In genomic region chr20:31547017-31547675, GRCh38 we compare ENCODE assay signal across 1 cellular context.
A peak's percentile ranks its signal among the peaks of the same experiment; 100 is the strongest.
TF ChIP-seq lines count a peak whose summit lies in the region.

No MANE protein-coding gene starts in this region.

TF ChIP-seq in HepG2, 621 proteins besides CTCF, POLR2A, EP300 and RAD21 (continued from another document and continues in another):
- TF ChIP-seq RNF219 (CRISPR knock-in tag; IDR thresholded peaks at IDR 0.05), result no peak
- TF ChIP-seq SMAD3 (CRISPR knock-in tag; IDR thresholded peaks at IDR 0.05), result peak; percentile 90; the same call in 1 of the 2 replicates
- TF ChIP-seq ZNF746 (CRISPR knock-in tag; IDR thresholded peaks at IDR 0.05), result no peak
- peak; percentile 94 for TF ChIP-seq ZNF574 (CRISPR knock-in tag; IDR thresholded peaks at IDR 0.05)
- TF ChIP-seq HNRNPH1 (optimal IDR thresholded peaks at IDR 0.05; ENCODE audit: low read depth, low read length), result no peak
- no peak for TF ChIP-seq ZMYM2 (CRISPR knock-in tag; IDR thresholded peaks at IDR 0.05)
- TF ChIP-seq ZNF501 (CRISPR knock-in tag; IDR thresholded peaks at IDR 0.05), result peak; percentile 89
- TF ChIP-seq MLX (CRISPR knock-in tag; IDR thresholded peaks at IDR 0.05), result 0 out of 2 replicates have a peak, but pooled peaks have one; percentile 45
- no peak for TF ChIP-seq ZNF737 (CRISPR knock-in tag; IDR thresholded peaks at IDR 0.05; ENCODE audit: borderline replicate concordance)
- TF ChIP-seq KIAA2018 (CRISPR knock-in tag; IDR thresholded peaks at IDR 0.05; ENCODE audit: borderline replicate concordance), result no peak
- no peak for TF ChIP-seq SMYD3 (CRISPR knock-in tag; IDR thresholded peaks at IDR 0.05)
- TF ChIP-seq KDM4B (CRISPR knock-in tag; IDR thresholded peaks at IDR 0.05), result no peak
- peak; percentile 12; the same call in 1 of the 2 replicates for TF ChIP-seq ZNF749 (CRISPR knock-in tag; IDR thresholded peaks at IDR 0.05; ENCODE audit: borderline replicate concordance)
- no peak for TF ChIP-seq RXRB (CRISPR knock-in tag; IDR thresholded peaks at IDR 0.05; ENCODE audit: borderline replicate concordance)
- TF ChIP-seq MAFK (conservative IDR thresholded peaks at IDR 0.05 in 1 of 2, IDR thresholded peaks at IDR 0.05 in 1 of 2; ENCODE audit: low read length in 2 of 2), result no peak
- TF ChIP-seq ZNF766 (CRISPR knock-in tag; IDR thresholded peaks at IDR 0.05; ENCODE audit: borderline replicate concordance), result no peak
- TF ChIP-seq REPIN1 (CRISPR knock-in tag; IDR thresholded peaks at IDR 0.05; ENCODE audit: borderline replicate concordance, low read depth), result peak; percentile 58; the same call in 1 of the 2 replicates
- no peak for TF ChIP-seq SMAD9 (CRISPR knock-in tag; IDR thresholded peaks at IDR 0.05)
- TF ChIP-seq ZFYVE20 (CRISPR knock-in tag; IDR thresholded peaks at IDR 0.05; ENCODE audit: borderline replicate concordance, low read depth), result no peak
- TF ChIP-seq ZNF639 (CRISPR knock-in tag; conservative IDR thresholded peaks at IDR 0.05), result peak; percentile 67
- no peak for TF ChIP-seq ZNF720 (CRISPR knock-in tag; IDR thresholded peaks at IDR 0.05)
- no peak for TF ChIP-seq ZNF562 (CRISPR knock-in tag; IDR thresholded peaks at IDR 0.05; ENCODE audit: borderline replicate concordance)
- 0 out of 2 replicates have a peak, but pooled peaks have one; percentile 67 for TF ChIP-seq SMAD1 (CRISPR knock-in tag; IDR thresholded peaks at IDR 0.05; ENCODE audit: borderline replicate concordance, low read depth)
- peak; percentile 80; the same call in 1 of the 2 replicates for TF ChIP-seq ZNF761 (CRISPR knock-in tag; conservative IDR thresholded peaks at IDR 0.05)
- peak; percentile 76 for TF ChIP-seq ZNF160 (CRISPR knock-in tag; IDR thresholded peaks at IDR 0.05)
- TF ChIP-seq MEIS2 (CRISPR knock-in tag; IDR thresholded peaks at IDR 0.05), result peak; percentile 69
- 0 out of 2 replicates have a peak, but pooled peaks have one; percentile 14 for TF ChIP-seq MIER2 (CRISPR knock-in tag; IDR thresholded peaks at IDR 0.05)
- TF ChIP-seq ZNF564 (CRISPR knock-in tag; IDR thresholded peaks at IDR 0.05), result peak; percentile 61; the same call in 1 of the 2 replicates
- TF ChIP-seq PLSCR1 (CRISPR knock-in tag; IDR thresholded peaks at IDR 0.05; ENCODE audit: borderline replicate concordance), result no peak
- peak; percentile 63; the same call in 1 of the 2 replicates for TF ChIP-seq ZNF343 (CRISPR knock-in tag; IDR thresholded peaks at IDR 0.05)
- no peak for TF ChIP-seq EED (CRISPR knock-in tag; IDR thresholded peaks at IDR 0.05)
- TF ChIP-seq ZNF280D (CRISPR knock-in tag; IDR thresholded peaks at IDR 0.05), result no peak
- peak; percentile 74; the same call in 1 of the 2 replicates for TF ChIP-seq MXD3 (CRISPR knock-in tag; IDR thresholded peaks at IDR 0.05)
- no peak for TF ChIP-seq FOXO4 (CRISPR knock-in tag; conservative IDR thresholded peaks at IDR 0.05)
- no peak for TF ChIP-seq TRIM24 (CRISPR knock-in tag; IDR thresholded peaks at IDR 0.05)
- TF ChIP-seq TBL1XR1 (IDR thresholded peaks at IDR 0.05; ENCODE audit: borderline replicate concordance, low read length, partially characterized antibody), result no peak
- TF ChIP-seq HOXA9 (CRISPR knock-in tag; IDR thresholded peaks at IDR 0.05; ENCODE audit: borderline replicate concordance), result no peak
- peak; percentile 80 for TF ChIP-seq JUN (CRISPR knock-in tag; IDR thresholded peaks at IDR 0.05)
- TF ChIP-seq ETV5 (CRISPR knock-in tag; IDR thresholded peaks at IDR 0.05; ENCODE audit: borderline replicate concordance), result peak; percentile 64
- no peak for TF ChIP-seq FIP1L1 (IDR thresholded peaks at IDR 0.05; ENCODE audit: borderline replicate concordance, insufficient read depth, low read depth, low read length)
